In the genomic region with DNA sequence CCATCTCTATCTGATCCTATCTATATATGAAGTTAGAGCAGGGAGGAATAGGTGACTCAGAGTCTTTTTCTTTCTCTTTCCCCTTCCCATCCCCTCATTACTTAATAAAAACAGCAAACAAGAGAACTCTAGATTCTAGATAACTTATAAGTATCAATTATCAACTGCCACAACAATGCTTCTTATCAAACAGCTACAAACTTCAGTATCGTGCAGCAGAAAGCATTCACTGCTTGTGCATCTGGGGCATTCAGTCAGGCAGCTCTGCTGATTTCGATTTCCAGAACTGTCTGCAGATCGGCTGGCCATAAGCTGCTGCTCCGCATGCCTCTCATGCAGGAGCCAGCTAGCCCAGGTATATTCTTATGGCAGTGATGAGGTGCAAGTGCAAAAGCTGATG, we compare ENCODE assay signal across 33 cellular contexts. TPM values are rescaled to one million over a fixed set of nuclear protein-coding genes. Genes with fewer than 3 reads are reported as not detected.
"Had no signal": no experiment of that assay in that cellular context is flagged by ENCODE, and none has a peak within 500 bp of the region (broad histone marks: within the 10 kb centered on the region; RNA-seq: fewer than 3 reads in every experiment).

No MANE protein-coding gene starts in this region.

- H3K4me1 Mint-ChIP-seq: activated B cell treated with CpG ODN at 0.5 μM for 24 hours, T-helper 17 cell had no signal

- H3K9me3 ChIP-seq: adrenal gland, body of pancreas, esophagus muscularis mucosa, gastrocnemius medialis, heart right ventricle had no signal

- H3K36me3 Mint-ChIP-seq: activated naive CD8-positive, alpha-beta T cell had no signal

- H3K9me3 Mint-ChIP-seq: activated B cell treated with CpG ODN at 0.5 μM for 24 hours; activated CD8-positive, alpha-beta T cell treated with anti-CD3 and anti-CD28 coated beads for 36 hours; activated naive CD4-positive, alpha-beta T cell treated with anti-CD3 and anti-CD28 coated beads for 36 hours; activated T-cell treated with anti-CD3 and anti-CD28 coated beads, Interleukin-2, amount 50 U/mL, for 4 hours; activated T-helper 17 cell treated with anti-CD3 and anti-CD28 coated beads, Interleukin-2, amount 50 U/mL, for 72 hours; effector memory CD8-positive, alpha-beta T cell; T-helper 2 cell treated with Interferon-gamma antibody and Interleukin-4, amounts not matched to agents 5 μg/mL and 100 μg/mL, for 36 hours had no signal

- H3K27ac ChIP-seq: adrenal gland, body of pancreas, esophagus muscularis mucosa, foreskin keratinocyte, gastrocnemius medialis, heart right ventricle, WERI-Rb-1 had no signal

- H3K27ac Mint-ChIP-seq: activated B cell treated with CpG ODN at 0.5 μM for 24 hours; activated CD8-positive, alpha-beta T cell treated with anti-CD3 and anti-CD28 coated beads for 36 hours; activated naive CD4-positive, alpha-beta T cell treated with anti-CD3 and anti-CD28 coated beads for 36 hours; activated naive CD8-positive, alpha-beta T cell; activated T-helper 17 cell treated with anti-CD3 and anti-CD28 coated beads, Interleukin-2, amount 50 U/mL, for 72 hours; effector memory CD8-positive, alpha-beta T cell; T-helper 17 cell; T-helper 2 cell treated with Interferon-gamma antibody and Interleukin-4, amounts not matched to agents 5 μg/mL and 100 μg/mL, for 36 hours had no signal

- FAIRE-seq: colon had no signal

- H3K27me3 ChIP-seq: adrenal gland, body of pancreas, foreskin keratinocyte, gastrocnemius medialis had no signal

- H3K4me3 ChIP-seq: adrenal gland, body of pancreas, esophagus muscularis mucosa, gastrocnemius medialis, heart right ventricle had no signal

- DNase-seq: activated B cell treated with CpG ODN at 0.5 μM for 24 hours; activated CD4-positive, alpha-beta T cell treated with anti-CD3 and anti-CD28 coated beads for 48 hours; activated CD4-positive, alpha-beta T cell treated with anti-CD3 and anti-CD28 coated beads, Interleukin-2, amount 50 U/mL, for 1 hour; activated CD4-positive, alpha-beta T cell treated with anti-CD3 and anti-CD28 coated beads, Interleukin-2, amount 50 U/mL, for 48 hours; activated CD8-positive, alpha-beta memory T cell treated with anti-CD3 and anti-CD28 coated beads for 24 hours; activated CD8-positive, alpha-beta T cell treated with anti-CD3 and anti-CD28 coated beads for 36 hours; activated effector memory CD4-positive, alpha-beta T cell treated with Interleukin-2 at 50 U/mL for 16 hours; activated naive CD4-positive, alpha-beta T cell treated with anti-CD3 and anti-CD28 coated beads for 36 hours; activated T-cell treated with anti-CD3 and anti-CD28 coated beads, Interleukin-2, amount 50 U/mL, for 4 hours; adrenal gland; amygdala; aorta; body of pancreas; caudate nucleus; cortex of kidney; dermis blood vessel endothelial cell; effector CD4-positive, alpha-beta T cell; effector memory CD8-positive, alpha-beta T cell; foreskin keratinocyte; gastrocnemius medialis; glutamatergic neuron; heart right ventricle; T-helper 1 cell; T-helper 17 cell; T1000; WERI-Rb-1 had no signal

- H3K4me3 Mint-ChIP-seq: activated B cell treated with CpG ODN at 0.5 μM for 24 hours; activated CD8-positive, alpha-beta T cell treated with anti-CD3 and anti-CD28 coated beads for 36 hours; activated naive CD4-positive, alpha-beta T cell treated with anti-CD3 and anti-CD28 coated beads for 36 hours; activated naive CD8-positive, alpha-beta T cell; activated T-cell treated with anti-CD3 and anti-CD28 coated beads, Interleukin-2, amount 50 U/mL, for 4 hours; activated T-helper 17 cell treated with anti-CD3 and anti-CD28 coated beads, Interleukin-2, amount 50 U/mL, for 72 hours; effector memory CD8-positive, alpha-beta T cell; T-helper 17 cell; T-helper 2 cell treated with Interferon-gamma antibody and Interleukin-4, amounts not matched to agents 5 μg/mL and 100 μg/mL, for 36 hours had no signal

- H3K36me3 ChIP-seq: adrenal gland, esophagus muscularis mucosa, gastrocnemius medialis, heart right ventricle, WERI-Rb-1 had no signal

- ATAC-seq: activated CD4-positive, CD25-positive, alpha-beta regulatory T cell treated with anti-CD3 and anti-CD28 coated beads, Interleukin-2, amount 50 U/mL, for 24 hours; activated CD8-positive, alpha-beta T cell treated with anti-CD3 and anti-CD28 coated beads for 36 hours; activated T-cell treated with anti-CD3 and anti-CD28 coated beads, Interleukin-2, amount 50 U/mL, for 4 hours; activated T-helper 17 cell treated with anti-CD3 and anti-CD28 coated beads, Interleukin-2, amount 50 U/mL, for 72 hours; body of pancreas; effector memory CD8-positive, alpha-beta T cell; foreskin keratinocyte; gastrocnemius medialis; heart right ventricle; T-helper 17 cell had no signal

- H3K4me1 ChIP-seq: foreskin keratinocyte, gastrocnemius medialis had no signal

RNA-seq across cellular contexts. Expression of gene A2ML1, which starts 19.4 kb away (rescaled TPM):
- total RNA-seq: activated B cell treated with CpG ODN at 0.5 μM for 24 hours; activated CD8-positive, alpha-beta T cell treated with anti-CD3 and anti-CD28 coated beads for 36 hours; activated naive CD4-positive, alpha-beta T cell treated with anti-CD3 and anti-CD28 coated beads for 36 hours; activated T-cell treated with anti-CD3 and anti-CD28 coated beads, Interleukin-2, amount 50 U/mL, for 4 hours; activated T-helper 17 cell treated with anti-CD3 and anti-CD28 coated beads, Interleukin-2, amount 50 U/mL, for 72 hours; body of pancreas; chondrocyte; dermis blood vessel endothelial cell; gastrocnemius medialis; T-helper 17 cell had no signal
